4 cellular contexts compared by ENCODE assay signal in the genomic region with DNA sequence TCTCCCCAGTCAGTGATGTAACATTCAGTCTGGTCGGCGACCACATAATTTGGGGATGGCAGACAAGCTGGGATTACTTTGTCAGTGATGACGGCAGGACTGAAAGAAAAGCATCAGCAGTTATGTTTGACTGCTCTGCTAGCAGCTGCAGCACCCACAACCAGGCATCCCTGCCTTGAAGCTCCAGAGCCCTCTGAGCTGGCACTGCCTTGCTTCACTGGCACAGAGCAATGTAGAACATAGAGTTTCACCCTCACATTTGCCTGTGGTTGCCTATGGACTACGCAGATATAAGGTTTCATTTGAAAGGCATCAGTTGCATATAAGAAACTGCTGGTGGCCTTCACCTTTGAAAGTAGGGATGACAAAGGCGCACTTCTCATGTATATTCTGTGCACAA. TPM values are rescaled to one million over a fixed set of nuclear protein-coding genes. Genes with fewer than 3 reads are reported as not detected.
"Had no signal": no experiment of that assay in that cellular context is flagged by ENCODE, and none has a peak within 500 bp of the region (broad histone marks: within the 10 kb centered on the region; RNA-seq: fewer than 3 reads in every experiment).

No MANE protein-coding gene starts in this region.

RNA-seq across cellular contexts. Expression of a gene that starts 12.3 kb away (rescaled TPM):
- total RNA-seq: HepG2, HT-29, HT1080, IMR-90 had no signal

RNA-seq across cellular contexts. Expression of a gene that starts 25.6 kb away (rescaled TPM):
- total RNA-seq: HT-29, HT1080, IMR-90 had no signal
